ENCODE assay signal across 12 cellular contexts in genomic region chr16:68719993-68720489, GRCh38. TPM values are rescaled to one million over a fixed set of nuclear protein-coding genes. Genes with fewer than 3 reads are reported as not detected.
A peak's percentile ranks its signal among the peaks of the same experiment; 100 is the strongest.
DNase-seq lines count a peak whose midpoint lies in the region; ATAC-seq, FAIRE-seq and TF ChIP-seq lines count a peak whose summit lies in the region.
"Had no signal": no experiment of that assay in that cellular context is flagged by ENCODE, and none has a peak within 500 bp of the region (broad histone marks: within the 10 kb centered on the region; RNA-seq: fewer than 3 reads in every experiment).

No MANE protein-coding gene starts in this region.

- H3K4me2 ChIP-seq in GM12878 (ENCODE audit: control insufficient read depth, insufficient read depth) = peak overlapping the region; percentile 22; the same call in 1 of the 2 replicates

- in situ Hi-C loops in GM12878 (cut with MboI) = no loop called here

- TF ChIP-seq POLR2A in GM12878 (IDR thresholded peaks at IDR 0.05; ENCODE audit: low read depth, low read length) = no peak

- H3K9ac ChIP-seq in GM12878 (ENCODE audit: control insufficient read depth, insufficient read depth, low read length) = no peak overlapping the region

- no peak for TF ChIP-seq RAD21 in GM12878 (IDR thresholded peaks at IDR 0.05; ENCODE audit: insufficient read depth, low read depth, low read length)

- intact Hi-C loops in activated CD4-positive, alpha-beta memory T cell treated with anti-CD3 and anti-CD28 coated beads for 36 hours (cut with micrococcal nuclease) = loop anchor here (1.0 kb wide), 3 partner anchors 32 to 123 kb away; partner anchors contain the start of gene TANGO6
- intact Hi-C loops in GM12878 (cut with micrococcal nuclease; ENCODE audit: unreplicated experiment) = loop anchor here (1.0 kb wide), 3 partner anchors 37 to 62 kb away; no protein-coding TSS in a partner anchor

- TF ChIP-seq CTCF in GM12878 (IDR thresholded peaks at IDR 0.05 in 2 of 3, conservative IDR thresholded peaks at IDR 0.05 in 1 of 3; ENCODE audit: control insufficient read depth in 2 of 3, extremely low read depth in 1 of 3, insufficient read depth in 1 of 3, low read depth in 3 of 3, low read length in 3 of 3) (no peak), D721Med (IDR thresholded peaks at IDR 0.05; ENCODE audit: insufficient read depth, missing control alignments) (no peak)

- SMC1A ChIA-PET in GM12878 (lab: Charles Lee; ENCODE audit: uncharacterized antibody, unreplicated experiment) = interaction anchor here (0.7 to 3.6 kb wide), 11 partner anchors 12 to 80 kb away, joined by 3 to 29 read pairs (median 3); no protein-coding TSS in a partner anchor

- H3K79me2 ChIP-seq in GM12878 (ENCODE audit: control insufficient read depth, insufficient read depth, low read length) = no peaks in the 10 kb centered on the region

- peak; percentile 64 for DNase-seq in activated CD4-positive, alpha-beta memory T cell treated with anti-CD3 and anti-CD28 coated beads for 36 hours
- DNase-seq in activated CD4-positive, alpha-beta memory T cell treated with anti-CD3 and anti-CD28 coated beads, Interleukin-2, amount 10 ng/mL, durations not matched to agents 7 days and 5 days = no peak
- DNase-seq in GM12878 (ENCODE audit: low read depth, low spot score) (peak; percentile 89), D721Med (ENCODE audit: insufficient read length, low spot score) (no peak), SJCRH30 (no peak), nucleus accumbens (lab: John Stamatoyannopoulos, UW) (no peak)
- DNase-seq: NCI-H748 treated with DMSO at 0.1 percent for 48 hours, upper lobe of left lung had no signal

- H3K27me3 Mint-ChIP-seq in activated CD4-positive, alpha-beta memory T cell treated with anti-CD3 and anti-CD28 coated beads for 36 hours = no peaks in the 10 kb centered on the region
- H3K27me3 Mint-ChIP-seq in activated CD4-positive, alpha-beta memory T cell treated with anti-CD3 and anti-CD28 coated beads, Interleukin-2, amount 10 ng/mL, durations not matched to agents 7 days and 5 days = no peaks in the 10 kb centered on the region
- H3K27me3 Mint-ChIP-seq: progenitor cell of endocrine pancreas had no signal

- H3K4me3 Mint-ChIP-seq in activated CD4-positive, alpha-beta memory T cell treated with anti-CD3 and anti-CD28 coated beads for 36 hours = no peak overlapping the region
- H3K4me3 Mint-ChIP-seq in activated CD4-positive, alpha-beta memory T cell treated with anti-CD3 and anti-CD28 coated beads, Interleukin-2, amount 10 ng/mL, durations not matched to agents 7 days and 5 days = no peak overlapping the region

- no peaks in the 10 kb centered on the region for H3K36me3 ChIP-seq in GM12878 (ENCODE audit: control insufficient read depth in 2 of 2, insufficient read depth in 2 of 2, low read length in 1 of 2)
- no peaks in the 10 kb centered on the region for H3K36me3 ChIP-seq in SJCRH30
- H3K36me3 ChIP-seq: upper lobe of left lung had no signal

- RAD21 ChIA-PET in GM12878 (lab: Charles Lee; ENCODE audit: unreplicated experiment) = interaction anchor here (0.8 to 4.8 kb wide), 11 partner anchors 20 to 71 kb away, joined by 3 to 39 read pairs (median 3); no protein-coding TSS in a partner anchor

- peak overlapping the region; percentile 56 for H3K27ac ChIP-seq in GM12878 (ENCODE audit: control insufficient read depth, insufficient read depth)
- no peak overlapping the region for H3K27ac ChIP-seq in SJCRH30
- H3K27ac ChIP-seq: upper lobe of left lung had no signal

- BruUV-seq in GM12878 (replicated peaks; lab: Mats Ljungman, UMichigan) = no TSS peak

- H3K36me3 Mint-ChIP-seq in activated CD4-positive, alpha-beta memory T cell treated with anti-CD3 and anti-CD28 coated beads for 36 hours = no peaks in the 10 kb centered on the region
- H3K36me3 Mint-ChIP-seq in activated CD4-positive, alpha-beta memory T cell treated with anti-CD3 and anti-CD28 coated beads, Interleukin-2, amount 10 ng/mL, durations not matched to agents 7 days and 5 days (ENCODE audit: low read depth) = no peaks in the 10 kb centered on the region

- H3K9me3 Mint-ChIP-seq in activated CD4-positive, alpha-beta memory T cell treated with anti-CD3 and anti-CD28 coated beads for 36 hours = peaks cover 3% of the 10 kb centered on the region
- no peaks in the 10 kb centered on the region for H3K9me3 Mint-ChIP-seq in activated CD4-positive, alpha-beta memory T cell treated with anti-CD3 and anti-CD28 coated beads, Interleukin-2, amount 10 ng/mL, durations not matched to agents 7 days and 5 days

- CTCF ChIA-PET in activated CD4-positive, alpha-beta memory T cell treated with anti-CD3 and anti-CD28 coated beads for 36 hours (lab: Charles Lee) = interaction anchor here (1.3 kb wide), 2 partner anchors 87 to 129 kb away, joined by 4 to 5 read pairs; no protein-coding TSS in a partner anchor
- CTCF ChIA-PET in activated CD4-positive, alpha-beta memory T cell treated with anti-CD3 and anti-CD28 coated beads, Interleukin-2, amount 10 ng/mL, durations not matched to agents 7 days and 5 days (lab: Charles Lee) = no interaction called here
- CTCF ChIA-PET in GM12878 (lab: Yijun Ruan, JAX) = interaction anchor here (0.7 to 2.2 kb wide), 6 partner anchors 16 to 189 kb away, joined by 3 to 10 read pairs (median 3); no protein-coding TSS in a partner anchor

- ATAC-seq in GM19467 (IDR thresholded peaks at IDR 0.05; ENCODE audit: unreplicated experiment) (peak; percentile 66), HG03025 (IDR thresholded peaks at IDR 0.05; ENCODE audit: low FRiP score, unreplicated experiment) (peak; percentile 64), GM12878 (peak; percentile 95)
- ATAC-seq: left lobe of liver had no signal

- H2AFZ ChIP-seq in GM12878 (ENCODE audit: control insufficient read depth, low read depth, low read length) = peak overlapping the region; percentile 37; the same call in 1 of the 2 replicates

- FAIRE-seq in GM12878 (lab: Jason Lieb, UNC) = peak; percentile 70
- FAIRE-seq in D721Med (lab: Jason Lieb, UNC) = no peak

- peaks cover 19% of the 10 kb centered on the region for H3K4me1 Mint-ChIP-seq in activated CD4-positive, alpha-beta memory T cell treated with anti-CD3 and anti-CD28 coated beads for 36 hours (ENCODE audit: low read depth)
- peaks cover 4% of the 10 kb centered on the region for H3K4me1 Mint-ChIP-seq in activated CD4-positive, alpha-beta memory T cell treated with anti-CD3 and anti-CD28 coated beads, Interleukin-2, amount 10 ng/mL, durations not matched to agents 7 days and 5 days

- peak; percentile 71 to 77; a peak in 3 of 4 replicates for TF ChIP-seq EP300 in GM12878 (IDR thresholded peaks at IDR 0.05; ENCODE audit: borderline replicate concordance in 1 of 2, control insufficient read depth in 1 of 2, low read depth in 2 of 2, low read length in 2 of 2)

- H3K4me1 ChIP-seq in GM12878 (ENCODE audit: control insufficient read depth, insufficient read depth, low read length) = peaks cover 16% of the 10 kb centered on the region
- H3K4me1 ChIP-seq in SJCRH30 = no peaks in the 10 kb centered on the region
- H3K4me1 ChIP-seq: upper lobe of left lung had no signal

- no peaks in the 10 kb centered on the region for H3K27me3 ChIP-seq in GM12878 (replicated peaks in 1 of 2; ENCODE audit: control insufficient read depth in 2 of 2, insufficient read depth in 2 of 2, low read length in 1 of 2)
- no peaks in the 10 kb centered on the region for H3K27me3 ChIP-seq in SJCRH30
- H3K27me3 ChIP-seq: upper lobe of left lung had no signal

- H4K20me1 ChIP-seq in GM12878 (ENCODE audit: control insufficient read depth, insufficient read depth) = no peaks in the 10 kb centered on the region

- peak overlapping the region; percentile 84 for H3K27ac Mint-ChIP-seq in activated CD4-positive, alpha-beta memory T cell treated with anti-CD3 and anti-CD28 coated beads for 36 hours
- no peak overlapping the region for H3K27ac Mint-ChIP-seq in activated CD4-positive, alpha-beta memory T cell treated with anti-CD3 and anti-CD28 coated beads, Interleukin-2, amount 10 ng/mL, durations not matched to agents 7 days and 5 days
- H3K27ac Mint-ChIP-seq: progenitor cell of endocrine pancreas had no signal

- 3% methylated on average over 2 of the region's 2 CpGs for WGBS in GM12878 (ENCODE audit: insufficient coverage, insufficient replicate concordance, low lambda C conversion rate, missing lambda C conversion rate)

- no peak overlapping the region for H3K4me3 ChIP-seq in GM12878
- H3K4me3 ChIP-seq in SJCRH30 = no peak overlapping the region
- H3K4me3 ChIP-seq: upper lobe of left lung had no signal

- POLR2A ChIA-PET in activated CD4-positive, alpha-beta memory T cell treated with anti-CD3 and anti-CD28 coated beads for 36 hours (lab: Charles Lee) = interaction anchor here (1.0 kb wide), 2 partner anchors 32 to 37 kb away, joined by 3 to 6 read pairs; no protein-coding TSS in a partner anchor
- POLR2A ChIA-PET in activated CD4-positive, alpha-beta memory T cell treated with anti-CD3 and anti-CD28 coated beads, Interleukin-2, amount 10 ng/mL, durations not matched to agents 7 days and 5 days (lab: Charles Lee) = no interaction called here
- POLR2A ChIA-PET in GM12878 (lab: Charles Lee) = interaction anchor here (0.6 to 3.5 kb wide), 4 partner anchors 16 to 608 kb away, joined by 3 to 18 read pairs (median 3); no protein-coding TSS in a partner anchor

- H3K9me3 ChIP-seq in GM12878 (replicated peaks; ENCODE audit: control insufficient read depth, insufficient read depth, low read length) (no peaks in the 10 kb centered on the region; the same call in 2 of the 3 replicates), SJCRH30 (replicated peaks) (no peaks in the 10 kb centered on the region)
- H3K9me3 ChIP-seq: upper lobe of left lung had no signal

RNA-seq across cellular contexts. Expression of gene CDH1, which starts 17.1 kb away (rescaled TPM):
- total RNA-seq in activated CD4-positive, alpha-beta memory T cell treated with anti-CD3 and anti-CD28 coated beads for 36 hours = 1 to 10 TPM; 2.4 to 3.1 TPM
- total RNA-seq in activated CD4-positive, alpha-beta memory T cell treated with anti-CD3 and anti-CD28 coated beads, Interleukin-2, amount 10 ng/mL, durations not matched to agents 7 days and 5 days = under 1 TPM; 0.18 to 0.20 TPM
- 15.2 and 16.3 TPM in 2 replicates for total RNA-seq in GM12878 (2013; cell fraction: nucleolus; rRNA removed)
- total RNA-seq in GM12878 (2014; rRNA removed) = 17.8 and 18.4 TPM in 2 replicates
- 19.6 and 22.2 TPM in 2 replicates for total RNA-seq in GM12878 (2014; rRNA removed; fragmentation: Illumina TruSeq; extraction: Trizol)
- total RNA-seq in GM12878 (2021) = 30.6 and 42.7 TPM in 2 replicates
- polyA plus RNA-seq in GM12878 (2011; ENCODE audit: low read depth) = 1.6 TPM
- 1.2 and 2.2 TPM in 2 replicates for polyA plus RNA-seq in GM12878 (2011; rRNA removed)
- polyA plus RNA-seq in GM12878 (2011; cell fraction: cytosol; rRNA removed) = 1.1 and 1.9 TPM in 2 replicates
- 0.82 and 2.1 TPM in 2 replicates for polyA plus RNA-seq in GM12878 (2011; cell fraction: nucleus; rRNA removed)
- 3.8 and 4.0 TPM in 2 replicates for polyA plus RNA-seq in GM12878 (2012)
- polyA plus RNA-seq in GM12878 (2014; fragmentation: Illumina TruSeq; extraction: Trizol) = 25.9 and 30.8 TPM in 2 replicates
- polyA plus RNA-seq in GM12878 (2014; fragmentation: Nextera tagmentation; extraction: Ambion mirVana) = 10 to 100 TPM in 1 of 2 experiments, 1 to 10 TPM in 1; 6.7 to 10.9 TPM
- 24.4 and 28.8 TPM in 2 replicates for polyA plus RNA-seq in GM12878 (2014; rRNA removed)
- 10 to 100 TPM; 13.8 to 17.0 TPM for polyA plus RNA-seq in GM12878 (2016; fragmentation: Nextera tagmentation; extraction: Ambion mirVana)
- polyA minus RNA-seq in GM12878 (2011; rRNA and poly(A)+ RNA removed) = 2.9 and 10.7 TPM in 2 replicates
- 3.1 and 3.3 TPM in 2 replicates for polyA minus RNA-seq in GM12878 (2011; cell fraction: cytosol; rRNA and poly(A)+ RNA removed)
- 0.24 and 1.6 TPM in 2 replicates for polyA minus RNA-seq in GM12878 (2011; cell fraction: nucleus; rRNA and poly(A)+ RNA removed)
- not detected in 2 replicates for total RNA-seq in SJCRH30 (2014; rRNA removed; shearing (Covaris generic))

Comparison
In these comparisons a context has a peak if more than half of its experiments do, and no peak if none do; other contexts are left out.
1. DNase-seq: peak in activated CD4-positive, alpha-beta memory T cell treated with anti-CD3 and anti-CD28 coated beads for 36 hours (single experiment) and GM12878 (single experiment); none in activated CD4-positive, alpha-beta memory T cell treated with anti-CD3 and anti-CD28 coated beads, Interleukin-2, amount 10 ng/mL, durations not matched to agents 7 days and 5 days (single experiment), D721Med (single experiment), SJCRH30 (0 of 2) and nucleus accumbens (0 of 56).
2. Peak in every context shown above with its lines, with median percentiles within 50 percentile points of each other: ATAC-seq.